Comparison of ENCODE assay signal across 33 cellular contexts in the genomic region with DNA sequence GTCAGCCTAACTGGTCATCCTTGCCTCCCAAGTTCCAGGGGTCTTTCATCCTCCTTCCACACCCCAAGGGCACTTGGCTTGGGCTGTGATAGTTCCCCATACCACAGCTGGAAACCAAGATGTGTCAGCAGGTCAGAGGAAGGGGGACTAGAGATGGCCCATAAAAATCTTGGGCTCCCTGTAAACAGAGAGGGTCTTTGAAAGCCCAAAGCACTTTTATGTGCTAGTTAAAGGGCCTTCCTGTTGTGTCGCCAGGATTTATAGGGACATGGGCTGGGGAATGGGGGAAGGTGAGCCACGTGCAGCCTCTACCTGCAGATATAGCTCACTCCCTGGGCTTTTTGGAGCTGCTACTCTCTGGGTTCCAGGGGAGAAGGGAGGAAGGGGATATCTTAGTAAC. TPM values are rescaled to one million over a fixed set of nuclear protein-coding genes. Genes with fewer than 3 reads are reported as not detected.
"Had no signal": no experiment of that assay in that cellular context is flagged by ENCODE, and none has a peak within 500 bp of the region (broad histone marks: within the 10 kb centered on the region; RNA-seq: fewer than 3 reads in every experiment).

No MANE protein-coding gene starts in this region.

- H3K27me3 ChIP-seq: ascending aorta, cardiac muscle cell had no signal

- H3K4me1 ChIP-seq: ascending aorta had no signal

- ATAC-seq: activated CD4-positive, alpha-beta T cell treated with anti-CD3 and anti-CD28 coated beads for 36 hours; activated CD4-positive, CD25-positive, alpha-beta regulatory T cell treated with anti-CD3 and anti-CD28 coated beads, Interleukin-2, amount 50 U/mL, for 24 hours; activated CD8-positive, alpha-beta memory T cell treated with anti-CD3 and anti-CD28 coated beads, Interleukin-2, amount 10 ng/mL, durations not matched to agents 7 days and 5 days; activated CD8-positive, alpha-beta T cell treated with anti-CD3 and anti-CD28 coated beads, Interleukin-2, amount 10 ng/mL, durations not matched to agents 7 days and 5 days; activated naive CD8-positive, alpha-beta T cell treated with anti-CD3 and anti-CD28 coated beads, Interleukin-2, amount 50 U/mL, for 24 hours; WTC11 had no signal

- H3K4me3 ChIP-seq: ascending aorta, cardiac muscle cell had no signal

- H3K27ac ChIP-seq: ascending aorta, cardiac muscle cell, WERI-Rb-1 had no signal

- H3K9me3 ChIP-seq: ascending aorta had no signal

- H3K36me3 ChIP-seq: ascending aorta, cardiac muscle cell, WERI-Rb-1 had no signal

- DNase-seq: activated CD4-positive, alpha-beta memory T cell treated with anti-CD3 and anti-CD28 coated beads, Interleukin-2, amount 10 ng/mL, durations not matched to agents 7 days and 5 days; activated CD4-positive, alpha-beta T cell treated with anti-CD3 and anti-CD28 coated beads for 1 hour; activated CD4-positive, alpha-beta T cell treated with anti-CD3 and anti-CD28 coated beads for 36 hours; activated CD4-positive, alpha-beta T cell treated with anti-CD3 and anti-CD28 coated beads for 48 hours; activated CD4-positive, alpha-beta T cell treated with anti-CD3 and anti-CD28 coated beads, Interleukin-2, amount 10 ng/mL, durations not matched to agents 7 days and 5 days; activated CD4-positive, alpha-beta T cell treated with anti-CD3 and anti-CD28 coated beads, Interleukin-2, amount 50 U/mL, for 48 hours; activated CD4-positive, CD25-positive, alpha-beta regulatory T cell; activated CD8-positive, alpha-beta memory T cell treated with anti-CD3 and anti-CD28 coated beads for 24 hours; activated CD8-positive, alpha-beta memory T cell treated with anti-CD3 and anti-CD28 coated beads, Interleukin-2, amount 10 ng/mL, durations not matched to agents 7 days and 5 days; activated CD8-positive, alpha-beta memory T cell treated with anti-CD3 and anti-CD28 coated beads, Interleukin-2, amount 50 U/mL, for 48 hours; activated CD8-positive, alpha-beta T cell treated with anti-CD3 and anti-CD28 coated beads, Interleukin-2, amount 10 ng/mL, durations not matched to agents 7 days and 5 days; activated effector memory CD4-positive, alpha-beta T cell treated with Interleukin-2 at 50 U/mL for 16 hours; activated gamma-delta T cell; activated naive CD4-positive, alpha-beta T cell treated with anti-CD3 and anti-CD28 coated beads, Interleukin-2, amount 10 ng/mL, durations not matched to agents 7 days and 5 days; activated naive CD4-positive, alpha-beta T cell treated with Interleukin-2 at 50 U/mL for 16 hours; activated naive CD8-positive, alpha-beta T cell treated with anti-CD3 and anti-CD28 coated beads, Interleukin-2, amount 10 ng/mL, durations not matched to agents 7 days and 5 days; activated naive CD8-positive, alpha-beta T cell treated with anti-CD3 and anti-CD28 coated beads, Interleukin-2, amount 50 U/mL, for 24 hours; activated T-cell treated with anti-CD3 and anti-CD28 coated beads, Interleukin-2, amount 50 U/mL, for 24 hours; activated T-cell treated with anti-CD3 and anti-CD28 coated beads, Interleukin-2, amount 50 U/mL, for 48 hours; amygdala; anterior cingulate cortex; caudate nucleus; cerebellar nuclear complex; T-helper 2 cell; T-helper 9 cell; WERI-Rb-1 had no signal

RNA-seq across cellular contexts. Expression of a gene that starts 11.9 kb away (rescaled TPM):
- total RNA-seq: activated CD4-positive, alpha-beta memory T cell treated with anti-CD3 and anti-CD28 coated beads, Interleukin-2, amount 10 ng/mL, durations not matched to agents 7 days and 5 days; activated CD4-positive, alpha-beta T cell treated with anti-CD3 and anti-CD28 coated beads for 36 hours; activated CD4-positive, alpha-beta T cell treated with anti-CD3 and anti-CD28 coated beads, Interleukin-2, amount 10 ng/mL, durations not matched to agents 7 days and 5 days; activated CD8-positive, alpha-beta memory T cell treated with anti-CD3 and anti-CD28 coated beads, Interleukin-2, amount 10 ng/mL, durations not matched to agents 7 days and 5 days; activated CD8-positive, alpha-beta T cell treated with anti-CD3 and anti-CD28 coated beads, Interleukin-2, amount 10 ng/mL, durations not matched to agents 7 days and 5 days; activated naive CD8-positive, alpha-beta T cell treated with anti-CD3 and anti-CD28 coated beads, Interleukin-2, amount 10 ng/mL, durations not matched to agents 7 days and 5 days; activated T-helper 2 cell treated with anti-CD3 and anti-CD28 coated beads, Interferon-gamma antibody, Interleukin-2, Interleukin-4, amounts not matched to agents 10 μg/mL and 5 μg/mL and 100 μg/mL, durations not matched to agents 14 hours and 24 hours and 36 hours; ascending aorta; bronchial epithelial cell; chondrocyte had no signal
- polyA plus RNA-seq: cardiac muscle cell had no signal

RNA-seq across cellular contexts. Expression of a gene that starts 29.9 kb away (rescaled TPM):
- total RNA-seq: activated CD4-positive, alpha-beta memory T cell treated with anti-CD3 and anti-CD28 coated beads, Interleukin-2, amount 10 ng/mL, durations not matched to agents 7 days and 5 days; activated CD4-positive, alpha-beta T cell treated with anti-CD3 and anti-CD28 coated beads for 36 hours; activated CD4-positive, alpha-beta T cell treated with anti-CD3 and anti-CD28 coated beads, Interleukin-2, amount 10 ng/mL, durations not matched to agents 7 days and 5 days; activated CD8-positive, alpha-beta memory T cell treated with anti-CD3 and anti-CD28 coated beads, Interleukin-2, amount 10 ng/mL, durations not matched to agents 7 days and 5 days; activated CD8-positive, alpha-beta T cell treated with anti-CD3 and anti-CD28 coated beads, Interleukin-2, amount 10 ng/mL, durations not matched to agents 7 days and 5 days; activated naive CD8-positive, alpha-beta T cell treated with anti-CD3 and anti-CD28 coated beads, Interleukin-2, amount 10 ng/mL, durations not matched to agents 7 days and 5 days; activated T-helper 2 cell treated with anti-CD3 and anti-CD28 coated beads, Interferon-gamma antibody, Interleukin-2, Interleukin-4, amounts not matched to agents 10 μg/mL and 5 μg/mL and 100 μg/mL, durations not matched to agents 14 hours and 24 hours and 36 hours; ascending aorta; bronchial epithelial cell; chondrocyte had no signal
- polyA plus RNA-seq: cardiac muscle cell had no signal

RNA-seq across cellular contexts. Expression of a gene that starts 50.0 kb away (rescaled TPM):
- total RNA-seq: activated CD4-positive, alpha-beta memory T cell treated with anti-CD3 and anti-CD28 coated beads, Interleukin-2, amount 10 ng/mL, durations not matched to agents 7 days and 5 days; activated CD4-positive, alpha-beta T cell treated with anti-CD3 and anti-CD28 coated beads, Interleukin-2, amount 10 ng/mL, durations not matched to agents 7 days and 5 days; activated CD8-positive, alpha-beta memory T cell treated with anti-CD3 and anti-CD28 coated beads, Interleukin-2, amount 10 ng/mL, durations not matched to agents 7 days and 5 days; activated CD8-positive, alpha-beta T cell treated with anti-CD3 and anti-CD28 coated beads, Interleukin-2, amount 10 ng/mL, durations not matched to agents 7 days and 5 days; activated naive CD8-positive, alpha-beta T cell treated with anti-CD3 and anti-CD28 coated beads, Interleukin-2, amount 10 ng/mL, durations not matched to agents 7 days and 5 days had no signal
- polyA plus RNA-seq: cardiac muscle cell had no signal
